Comparison of ENCODE assay signal across 8 cellular contexts in genomic region chr3:128486692-128487537, GRCh38. TPM values are rescaled to one million over a fixed set of nuclear protein-coding genes. Genes with fewer than 3 reads are reported as not detected.
A peak's percentile ranks its signal among the peaks of the same experiment; 100 is the strongest.
DNase-seq lines count a peak whose midpoint lies in the region; ATAC-seq and TF ChIP-seq lines count a peak whose summit lies in the region.

No MANE protein-coding gene starts in this region.

- H3K27ac ChIP-seq in foreskin keratinocyte = no peak overlapping the region

- TF ChIP-seq CTCF in foreskin keratinocyte (conservative IDR thresholded peaks at IDR 0.05) = peak; percentile 5

- H3K27me3 ChIP-seq in foreskin keratinocyte = peaks cover 100% of the 10 kb centered on the region

- ATAC-seq in foreskin keratinocyte (peak; percentile 18), GM18867 (IDR thresholded peaks at IDR 0.05; ENCODE audit: unreplicated experiment) (no peak)

- peaks cover 6% of the 10 kb centered on the region for H3K4me1 ChIP-seq in foreskin keratinocyte

- intact Hi-C loops in posterior vena cava (cut with DNase I) = no loop called here

- DNase-seq in stimulated activated CD4-positive, alpha-beta T cell treated with anti-CD3 and anti-CD28 coated beads, Interleukin-2, amount 100 ng/mL, for 24 hours = peak; percentile 28 to 36
- DNase-seq in stimulated activated CD4-positive, alpha-beta T cell treated with anti-CD3 and anti-CD28 coated beads, Interleukin-4, amount 100 ng/mL, for 24 hours = no peak
- DNase-seq in activated CD4-positive, alpha-beta T cell treated with anti-CD3 and anti-CD28 coated beads, Interleukin-2, amount 50 U/mL, for 48 hours = peak; percentile 26 to 32
- DNase-seq in foreskin keratinocyte (no peak), posterior vena cava (ENCODE audit: low spot score) (peak; percentile 81), NCI-H2107 (lab: John Stamatoyannopoulos, UW) (no peak), nucleus accumbens (lab: John Stamatoyannopoulos, UW) (no peak)

RNA-seq across cellular contexts. Expression of gene GATA2, which starts 6.1 kb away (rescaled TPM):
- total RNA-seq in foreskin keratinocyte = not detected in 2 replicates
- polyA plus RNA-seq in foreskin keratinocyte = not detected in 2 replicates
- 10 to 100 TPM; 11.6 to 11.9 TPM for total RNA-seq in posterior vena cava

RNA-seq across cellular contexts. Expression of gene DNAJB8, which starts 20.2 kb away (rescaled TPM):
- total RNA-seq in foreskin keratinocyte (not detected in 2 replicates), posterior vena cava (not detected)
- polyA plus RNA-seq in foreskin keratinocyte = not detected in 2 replicates

Comparison
In these comparisons a context has a peak if more than half of its experiments do, and no peak if none do; other contexts are left out.
1. DNase-seq: peak in stimulated activated CD4-positive, alpha-beta T cell treated with anti-CD3 and anti-CD28 coated beads, Interleukin-2, amount 100 ng/mL, for 24 hours (2 of 2), activated CD4-positive, alpha-beta T cell treated with anti-CD3 and anti-CD28 coated beads, Interleukin-2, amount 50 U/mL, for 48 hours (2 of 2) and posterior vena cava (single experiment); none in stimulated activated CD4-positive, alpha-beta T cell treated with anti-CD3 and anti-CD28 coated beads, Interleukin-4, amount 100 ng/mL, for 24 hours (single experiment), foreskin keratinocyte (0 of 2), NCI-H2107 (single experiment) and nucleus accumbens (0 of 56).
2. RNA of gene GATA2, which starts 6.1 kb away (total RNA-seq): 11.6 to 11.9 TPM in posterior vena cava; not detected in foreskin keratinocyte; every median in the first group is over 10 times any median in the second.